Comparison of ENCODE assay signal across 8 cellular contexts in the genomic region with DNA sequence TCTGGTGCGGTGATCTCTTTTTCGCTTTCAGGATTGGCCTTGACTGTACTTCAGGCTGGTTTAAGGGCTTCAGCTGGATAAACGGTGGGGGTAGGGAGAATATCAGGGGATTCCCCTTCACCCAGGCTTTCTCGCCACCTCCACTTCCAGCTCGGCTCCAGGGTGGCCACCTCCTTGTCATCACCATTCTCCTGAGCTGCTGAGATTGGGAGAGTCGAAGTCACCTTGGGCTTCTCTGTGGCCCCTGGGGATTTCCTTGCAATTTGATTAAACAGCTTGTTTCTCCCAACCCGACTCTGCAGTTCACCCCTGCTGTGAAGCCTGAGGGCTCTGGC.
DNase-seq lines count a peak whose midpoint lies in the region; ATAC-seq and TF ChIP-seq lines count a peak whose summit lies in the region.

No MANE protein-coding gene starts in this region.

- TF ChIP-seq CTCF in GM12864 (IDR thresholded peaks at IDR 0.05; ENCODE audit: low read depth, low read length, missing control alignments) = no peak
- no peak for TF ChIP-seq CTCF in parathyroid adenoma (IDR thresholded peaks at IDR 0.05)

- H2AFZ ChIP-seq in parathyroid adenoma = no peak overlapping the region

- H3K4me3 ChIP-seq in GM12864 (ENCODE audit: low read depth, low read length) = peak overlapping the region; percentile 72
- peak overlapping the region; percentile 56 for H3K4me3 ChIP-seq in HUES6 (ENCODE audit: low read depth, low read length)
- peak overlapping the region; percentile 69 to 83 for H3K4me3 ChIP-seq in duodenal mucosa (ENCODE audit: low read depth in 1 of 2, low read length in 2 of 2)
- peak overlapping the region; percentile 89 for H3K4me3 ChIP-seq in parathyroid adenoma (ENCODE audit: low read depth, low read length)

- no peak for DNase-seq in GM12864 (ENCODE audit: low read depth)
- DNase-seq in DMS 273 (lab: John Stamatoyannopoulos, UW; ENCODE audit: unreplicated experiment) = no peak
- no peak for DNase-seq in hypothalamus (lab: John Stamatoyannopoulos, UW)
- DNase-seq in germinal center (ENCODE audit: low spot score) = no peak

- H3K4me1 ChIP-seq in HUES6 (ENCODE audit: control insufficient read depth, insufficient read depth, low read length) (peaks cover 14% of the 10 kb centered on the region), duodenal mucosa (ENCODE audit: control insufficient read depth in 1 of 2, insufficient read depth in 2 of 2, low read length in 2 of 2) (peaks cover 26 to 30% of the 10 kb centered on the region in 2 donors), parathyroid adenoma (peaks cover 17% of the 10 kb centered on the region)

- H3K36me3 ChIP-seq in HUES6 (ENCODE audit: control insufficient read depth, insufficient read depth, low read length) = no peaks in the 10 kb centered on the region
- H3K36me3 ChIP-seq in duodenal mucosa (ENCODE audit: control insufficient read depth in 1 of 2, insufficient read depth in 2 of 2, low read length in 2 of 2) = no peaks in the 10 kb centered on the region
- H3K36me3 ChIP-seq in parathyroid adenoma (ENCODE audit: control insufficient read depth, insufficient read depth, low read length) = no peaks in the 10 kb centered on the region

- H3K79me2 ChIP-seq in parathyroid adenoma = peaks cover 14% of the 10 kb centered on the region

- peaks cover 51% of the 10 kb centered on the region for H3K27me3 ChIP-seq in HUES6 (ENCODE audit: control insufficient read depth, insufficient read depth, low read length)
- peaks cover 0 to 3% of the 10 kb centered on the region in 2 donors for H3K27me3 ChIP-seq in duodenal mucosa (ENCODE audit: control insufficient read depth in 1 of 2, insufficient read depth in 2 of 2, low read length in 2 of 2)
- H3K27me3 ChIP-seq in parathyroid adenoma (ENCODE audit: control insufficient read depth, insufficient read depth, low read length) = no peaks in the 10 kb centered on the region

- peak overlapping the region; percentile 85 for H3K4me2 ChIP-seq in parathyroid adenoma (ENCODE audit: low read length)

- no peaks in the 10 kb centered on the region for H3K9me3 ChIP-seq in HUES6 (ENCODE audit: control insufficient read depth, insufficient read depth, low read depth, low read length)
- H3K9me3 ChIP-seq in duodenal mucosa (ENCODE audit: control insufficient read depth in 1 of 2, low read length in 2 of 2) = no peaks in the 10 kb centered on the region
- H3K9me3 ChIP-seq in parathyroid adenoma (ENCODE audit: control insufficient read depth, low read length) = no peaks in the 10 kb centered on the region

- no peak overlapping the region for H3K27ac ChIP-seq in HUES6 (ENCODE audit: low read depth, low read length)
- H3K27ac ChIP-seq in duodenal mucosa (ENCODE audit: low read depth, low read length) = no peak overlapping the region
- H3K27ac ChIP-seq in parathyroid adenoma = peak overlapping the region; percentile 85

- ATAC-seq in HG02938 (IDR thresholded peaks at IDR 0.05; ENCODE audit: unreplicated experiment) = no peak

- H3K9ac ChIP-seq in HUES6 (ENCODE audit: low read length) (no peak overlapping the region), duodenal mucosa (ENCODE audit: low read depth in 1 of 2, low read length in 2 of 2) (peak overlapping the region; percentile 69 to 70), parathyroid adenoma (no peak overlapping the region)

Comparison
In these comparisons a context has a peak if more than half of its experiments do, and no peak if none do; other contexts are left out.
1. H3K9ac ChIP-seq: peak in duodenal mucosa (2 of 2); none in HUES6 (single experiment) and parathyroid adenoma (single experiment).
2. Peak in every context shown above with its lines, with median percentiles within 50 percentile points of each other: H3K4me3 ChIP-seq.